ENCODE assay signal across 8 cellular contexts in the genomic region with DNA sequence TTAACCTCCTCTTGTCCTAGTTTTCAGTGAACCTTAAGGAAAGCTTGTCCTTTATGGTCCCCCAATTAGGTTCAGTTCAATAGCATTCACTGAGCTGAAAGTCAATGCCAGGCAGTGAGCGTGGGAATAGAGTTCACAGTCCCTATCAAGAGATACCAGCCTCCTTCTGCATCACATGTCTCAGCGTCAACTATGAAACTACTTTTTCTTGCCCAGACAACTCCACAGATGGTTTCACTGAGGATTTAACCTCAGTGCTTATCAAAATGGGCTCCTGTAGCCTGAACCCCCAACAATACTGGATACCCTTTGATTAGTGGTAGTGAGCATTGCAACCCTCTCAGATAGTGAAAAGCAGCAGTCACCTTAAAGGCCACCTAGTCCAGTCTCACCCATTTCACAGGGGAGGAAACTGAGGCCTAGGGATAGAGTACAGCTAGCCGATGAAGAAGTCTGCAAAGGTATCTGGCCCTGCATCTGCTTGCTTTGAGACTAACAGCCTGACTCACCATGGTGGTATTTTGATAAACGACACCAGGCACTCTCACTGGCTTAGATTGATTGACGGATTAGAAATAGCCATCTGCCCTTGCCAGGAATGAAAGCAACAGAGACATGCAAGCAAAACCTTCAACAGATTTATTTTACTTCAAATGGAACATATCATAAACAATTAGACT. TPM values are rescaled to one million over a fixed set of nuclear protein-coding genes. Genes with fewer than 3 reads are reported as not detected.
DNase-seq lines count a peak whose midpoint lies in the region; ATAC-seq and TF ChIP-seq lines count a peak whose summit lies in the region.

No MANE protein-coding gene starts in this region.

- H3K4me1 ChIP-seq in BE2C (no peaks in the 10 kb centered on the region; the same call in 1 of the 2 replicates), mesendoderm (ENCODE audit: control insufficient read depth, low read depth, low read length) (peaks cover 7% of the 10 kb centered on the region)

- H3K4me1 Mint-ChIP-seq in HFFc6 (ENCODE audit: low read depth) = peaks cover 73% of the 10 kb centered on the region
- peaks cover 59% of the 10 kb centered on the region for H3K4me1 Mint-ChIP-seq in activated CD8-positive, alpha-beta T cell treated with anti-CD3 and anti-CD28 coated beads for 36 hours (ENCODE audit: low read depth)

- H3K4me3 Mint-ChIP-seq in HFFc6 = no peak overlapping the region
- peak overlapping the region; percentile 27 for H3K4me3 Mint-ChIP-seq in activated CD8-positive, alpha-beta T cell treated with anti-CD3 and anti-CD28 coated beads for 36 hours

- H3K4me3 ChIP-seq in BE2C (ENCODE audit: low read depth, low read length) (no peak overlapping the region), mesendoderm (ENCODE audit: low read length) (no peak overlapping the region)

- H3K27ac Mint-ChIP-seq in HFFc6 = peak overlapping the region; percentile 36; the same call in 1 of the 2 replicates
- peak overlapping the region; percentile 98 for H3K27ac Mint-ChIP-seq in activated CD8-positive, alpha-beta T cell treated with anti-CD3 and anti-CD28 coated beads for 36 hours

- POLR2A ChIA-PET in activated CD8-positive, alpha-beta T cell treated with anti-CD3 and anti-CD28 coated beads for 36 hours (lab: Charles Lee) = interaction anchor here (0.6 to 4.0 kb wide), 8 partner anchors 9 to 118 kb away, joined by 3 to 29 read pairs (median 6); a partner anchor contains a TSS

- no peak overlapping the region for H2AK5ac ChIP-seq in mesendoderm (ENCODE audit: low read length)

- no peak overlapping the region for H3K18ac ChIP-seq in mesendoderm (ENCODE audit: low read length)

- H3K4ac ChIP-seq in mesendoderm (ENCODE audit: low read depth, low read length) = no peak overlapping the region

- no peaks in the 10 kb centered on the region for H3K27me3 ChIP-seq in BE2C
- no peaks in the 10 kb centered on the region for H3K27me3 ChIP-seq in mesendoderm (ENCODE audit: insufficient read depth, low read length, poor library complexity)

- H2BK120ac ChIP-seq in mesendoderm (ENCODE audit: low read depth, low read length) = no peak overlapping the region

- peaks cover 1% of the 10 kb centered on the region for H3K79me1 ChIP-seq in mesendoderm (ENCODE audit: low read length)

- DNase-seq in BE2C = peak; percentile 49
- DNase-seq in HFFc6 = no peak
- peak; percentile 35 for DNase-seq in activated CD8-positive, alpha-beta T cell treated with anti-CD3 and anti-CD28 coated beads for 36 hours
- peak; percentile 85 for DNase-seq in mesendoderm
- no peak for DNase-seq in amygdala (lab: John Stamatoyannopoulos, UW)
- DNase-seq in Kasumi-1 (lab: John Stamatoyannopoulos, UW) = no peak
- no peak for DNase-seq in HuH-7.5 (ENCODE audit: low spot score)
- no peak for DNase-seq in inferior parietal cortex (ENCODE audit: extremely low spot score)

- no peak overlapping the region for H2BK15ac ChIP-seq in mesendoderm (replicated peaks; ENCODE audit: low read depth)

- ATAC-seq in activated CD8-positive, alpha-beta T cell treated with anti-CD3 and anti-CD28 coated beads for 36 hours = no peak

- no peak overlapping the region for H4K8ac ChIP-seq in mesendoderm (ENCODE audit: low read depth, low read length)

- no peak overlapping the region for H3K4me2 ChIP-seq in mesendoderm (ENCODE audit: low read length)

- H3K27me3 Mint-ChIP-seq in HFFc6 (ENCODE audit: insufficient read depth) = peaks cover 1% of the 10 kb centered on the region
- H3K27me3 Mint-ChIP-seq in activated CD8-positive, alpha-beta T cell treated with anti-CD3 and anti-CD28 coated beads for 36 hours = no peaks in the 10 kb centered on the region

- no peak overlapping the region for H2BK5ac ChIP-seq in mesendoderm (ENCODE audit: low read length)

- CTCF ChIA-PET in activated CD8-positive, alpha-beta T cell treated with anti-CD3 and anti-CD28 coated beads for 36 hours (lab: Charles Lee) = interaction anchor here (0.9 to 2.0 kb wide), 4 partner anchors 12 to 40 kb away, joined by 4 to 5 read pairs (median 4); no protein-coding TSS in a partner anchor

- intact Hi-C loops in activated CD8-positive, alpha-beta T cell treated with anti-CD3 and anti-CD28 coated beads for 36 hours (cut with micrococcal nuclease) = loop anchor here (2.0 kb wide), 2 partner anchors 13 to 29 kb away; a partner anchor contains a TSS

- H3K36me3 Mint-ChIP-seq in HFFc6 (ENCODE audit: low read depth) = peaks cover 9% of the 10 kb centered on the region
- H3K36me3 Mint-ChIP-seq in activated CD8-positive, alpha-beta T cell treated with anti-CD3 and anti-CD28 coated beads for 36 hours (ENCODE audit: low read depth) = peaks cover 26% of the 10 kb centered on the region

- H3K79me2 ChIP-seq in mesendoderm (ENCODE audit: control insufficient read depth, insufficient read depth, low read length) = peaks cover 11% of the 10 kb centered on the region

- H3K27ac ChIP-seq in mesendoderm (ENCODE audit: low read depth, low read length) = no peak overlapping the region

- no peaks in the 10 kb centered on the region for H3K36me3 ChIP-seq in BE2C
- H3K36me3 ChIP-seq in mesendoderm (ENCODE audit: control insufficient read depth, insufficient read depth, low read length) = no peaks in the 10 kb centered on the region

- no peaks in the 10 kb centered on the region for H3K9me3 ChIP-seq in BE2C

- no peak overlapping the region for H3K56ac ChIP-seq in mesendoderm (ENCODE audit: low read length)

- no CpG with 5 or more reads among the region's 5 CpGs for WGBS in mesendoderm (ENCODE audit: extremely low coverage, insufficient coverage, low lambda C conversion rate)

- no peak for TF ChIP-seq CTCF in BE2C (IDR thresholded peaks at IDR 0.05; ENCODE audit: low read depth, low read length)
- no peak for TF ChIP-seq CTCF in HFFc6 (IDR thresholded peaks at IDR 0.05)
- no peak for TF ChIP-seq CTCF in activated CD8-positive, alpha-beta T cell treated with anti-CD3 and anti-CD28 coated beads for 36 hours (IDR thresholded peaks at IDR 0.05)

- H3K23ac ChIP-seq in mesendoderm (ENCODE audit: low read length) = no peak overlapping the region

- H3K9ac ChIP-seq in mesendoderm (ENCODE audit: low read length) = no peak overlapping the region

- no peaks in the 10 kb centered on the region for H3K9me3 Mint-ChIP-seq in HFFc6
- H3K9me3 Mint-ChIP-seq in activated CD8-positive, alpha-beta T cell treated with anti-CD3 and anti-CD28 coated beads for 36 hours = no peaks in the 10 kb centered on the region

- H4K5ac ChIP-seq in mesendoderm (ENCODE audit: low read length) = no peak overlapping the region

RNA-seq across cellular contexts. Expression of a gene that starts 1.6 kb away (rescaled TPM):
- 58.1 TPM for polyA plus RNA-seq in BE2C (2012; ENCODE audit: insufficient read depth, insufficient read length, low read depth)
- total RNA-seq in HFFc6 (2021; fragmentation: NEBNext Ultra II Directional; extraction: Animal tissue kit (Norgen Biotek cat#: 25700)) = 10 to 100 TPM; 62.1 to 75.4 (median 63.6) TPM
- total RNA-seq in activated CD8-positive, alpha-beta T cell treated with anti-CD3 and anti-CD28 coated beads for 36 hours = 10 to 100 TPM; 72.7 to 75.6 TPM
- polyA plus RNA-seq in mesendoderm (2013, experiment 1 of 2) = 54.4 TPM
- polyA plus RNA-seq in mesendoderm (2013, experiment 2 of 2) = 53.9 TPM

RNA-seq across cellular contexts. Expression of a gene that starts 3.0 kb away (rescaled TPM):
- 153 TPM for polyA plus RNA-seq in BE2C (2012; ENCODE audit: insufficient read depth, insufficient read length, low read depth)
- total RNA-seq in HFFc6 (2021; fragmentation: NEBNext Ultra II Directional; extraction: Animal tissue kit (Norgen Biotek cat#: 25700)) = 100 to 1,000 TPM; 108 to 132 (median 119) TPM
- total RNA-seq in activated CD8-positive, alpha-beta T cell treated with anti-CD3 and anti-CD28 coated beads for 36 hours = 10 to 100 TPM; 72.7 to 74.2 TPM
- 21.1 TPM for polyA plus RNA-seq in mesendoderm (2013, experiment 1 of 2)
- 21.6 TPM for polyA plus RNA-seq in mesendoderm (2013, experiment 2 of 2)

RNA-seq across cellular contexts. Expression of a gene that starts 29.6 kb away (rescaled TPM):
- 13.7 TPM for polyA plus RNA-seq in BE2C (2012; ENCODE audit: insufficient read depth, insufficient read length, low read depth)
- total RNA-seq in HFFc6 (2021; fragmentation: NEBNext Ultra II Directional; extraction: Animal tissue kit (Norgen Biotek cat#: 25700)) = 10 to 100 TPM; 43.7 to 46.9 (median 45.2) TPM
- total RNA-seq in activated CD8-positive, alpha-beta T cell treated with anti-CD3 and anti-CD28 coated beads for 36 hours = 10 to 100 TPM; 38.9 to 42.1 TPM
- 10.9 TPM for polyA plus RNA-seq in mesendoderm (2013, experiment 1 of 2)
- 11.2 TPM for polyA plus RNA-seq in mesendoderm (2013, experiment 2 of 2)

RNA-seq across cellular contexts. Expression of a gene that starts 40.7 kb away (rescaled TPM):
- 0.32 TPM for polyA plus RNA-seq in BE2C (2012; ENCODE audit: insufficient read depth, insufficient read length, low read depth)
- not detected for total RNA-seq in HFFc6 (2021; fragmentation: NEBNext Ultra II Directional; extraction: Animal tissue kit (Norgen Biotek cat#: 25700))
- not detected for total RNA-seq in activated CD8-positive, alpha-beta T cell treated with anti-CD3 and anti-CD28 coated beads for 36 hours
- not detected for polyA plus RNA-seq in mesendoderm (2013, experiment 1 of 2)
- not detected for polyA plus RNA-seq in mesendoderm (2013, experiment 2 of 2)

Comparison
In these comparisons a context has a peak if more than half of its experiments do, and no peak if none do; other contexts are left out.
1. DNase-seq: peak in BE2C (single experiment), activated CD8-positive, alpha-beta T cell treated with anti-CD3 and anti-CD28 coated beads for 36 hours (single experiment) and mesendoderm (single experiment); none in HFFc6 (single experiment), amygdala (0 of 56), Kasumi-1 (0 of 2), HuH-7.5 (single experiment) and inferior parietal cortex (single experiment).